1 cellular context compared by ENCODE assay signal in the genomic region with DNA sequence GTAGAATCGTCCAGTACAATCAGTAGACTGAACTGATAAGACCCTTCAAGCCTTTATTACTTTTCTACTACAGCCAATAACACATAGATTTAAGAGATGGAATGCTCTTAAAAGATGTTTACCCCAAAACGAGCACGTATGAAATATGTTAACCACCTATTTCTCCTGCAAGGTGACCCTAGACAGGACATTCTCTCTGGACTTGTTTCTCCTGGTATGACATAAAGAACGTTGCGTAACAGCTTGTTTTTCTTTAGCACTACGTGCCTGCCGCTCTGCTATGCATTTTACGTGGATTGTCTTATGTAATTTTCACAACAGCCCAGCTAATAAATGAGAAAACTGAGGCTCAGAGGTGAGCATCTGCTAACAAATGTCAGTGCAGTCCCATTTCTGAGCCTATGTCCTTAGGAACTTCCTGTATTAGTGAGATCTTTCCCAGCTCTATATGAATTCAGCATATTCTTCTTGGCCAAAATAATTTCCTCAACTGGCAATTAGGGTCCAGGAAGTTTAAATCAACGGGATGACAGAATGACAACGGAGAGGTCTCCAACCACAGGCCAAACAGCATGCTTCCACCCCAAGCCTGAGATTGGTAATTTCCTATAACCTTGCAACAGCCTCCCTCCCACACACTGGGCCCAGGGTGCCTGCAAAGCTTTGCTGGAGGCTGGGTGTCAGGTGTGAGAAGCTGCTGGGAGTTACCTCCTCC.
TF ChIP-seq lines count a peak whose summit lies in the region.

No MANE protein-coding gene starts in this region.

TF ChIP-seq in HepG2, 621 proteins besides CTCF, POLR2A, EP300 and RAD21 (continued from another document and continues in another):
- TF ChIP-seq SP140L (CRISPR knock-in tag; IDR thresholded peaks at IDR 0.05; ENCODE audit: borderline replicate concordance) = no peak
- no peak for TF ChIP-seq ZNF501 (CRISPR knock-in tag; IDR thresholded peaks at IDR 0.05)
- TF ChIP-seq ZSCAN20 (CRISPR knock-in tag; IDR thresholded peaks at IDR 0.05; ENCODE audit: borderline replicate concordance) = no peak
- TF ChIP-seq FOXJ3 (CRISPR knock-in tag; IDR thresholded peaks at IDR 0.05; ENCODE audit: borderline replicate concordance) = peak; percentile 57; the same call in 1 of the 2 replicates
- 0 out of 2 replicates have a peak, but pooled peaks have one; percentile 17 for TF ChIP-seq MEIS2 (CRISPR knock-in tag; IDR thresholded peaks at IDR 0.05)
- TF ChIP-seq, protein P1, sequence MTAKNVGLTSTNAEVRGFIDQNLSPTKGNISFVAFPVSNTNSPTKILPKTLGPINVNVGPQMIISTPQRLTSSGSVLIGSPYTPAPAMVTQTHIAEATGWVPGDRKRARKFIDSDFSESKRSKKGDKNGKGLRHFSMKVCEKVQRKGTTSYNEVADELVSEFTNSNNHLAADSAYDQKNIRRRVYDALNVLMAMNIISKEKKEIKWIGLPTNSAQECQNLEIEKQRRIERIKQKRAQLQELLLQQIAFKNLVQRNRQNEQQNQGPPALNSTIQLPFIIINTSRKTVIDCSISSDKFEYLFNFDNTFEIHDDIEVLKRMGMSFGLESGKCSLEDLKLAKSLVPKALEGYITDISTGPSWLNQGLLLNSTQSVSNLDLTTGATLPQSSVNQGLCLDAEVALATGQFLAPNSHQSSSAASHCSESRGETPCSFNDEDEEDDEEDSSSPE (CRISPR knock-in tag; IDR thresholded peaks at IDR 0.05) = no peak; the same call in 1 of the 2 replicates
- TF ChIP-seq ZNF180 (CRISPR knock-in tag; IDR thresholded peaks at IDR 0.05; ENCODE audit: borderline replicate concordance, low read depth) = no peak
- peak; percentile 48 for TF ChIP-seq HNF4A (CRISPR knock-in tag; IDR thresholded peaks at IDR 0.05)
- no peak for TF ChIP-seq MAFK (conservative IDR thresholded peaks at IDR 0.05 in 1 of 2, IDR thresholded peaks at IDR 0.05 in 1 of 2; ENCODE audit: low read length in 2 of 2)
- no peak for TF ChIP-seq ZNF563 (CRISPR knock-in tag; IDR thresholded peaks at IDR 0.05)
- no peak for TF ChIP-seq ELK4 (CRISPR knock-in tag; IDR thresholded peaks at IDR 0.05; ENCODE audit: borderline replicate concordance)
- no peak; the same call in 1 of the 2 replicates for TF ChIP-seq ZNF749 (CRISPR knock-in tag; IDR thresholded peaks at IDR 0.05; ENCODE audit: borderline replicate concordance)
- 0 out of 2 replicates have a peak, but pooled peaks have one; percentile 58 for TF ChIP-seq ZNF224 (CRISPR knock-in tag; IDR thresholded peaks at IDR 0.05)
- peak; percentile 32; the same call in 1 of the 2 replicates for TF ChIP-seq FOXK2 (IDR thresholded peaks at IDR 0.05)
- TF ChIP-seq, protein P2, sequence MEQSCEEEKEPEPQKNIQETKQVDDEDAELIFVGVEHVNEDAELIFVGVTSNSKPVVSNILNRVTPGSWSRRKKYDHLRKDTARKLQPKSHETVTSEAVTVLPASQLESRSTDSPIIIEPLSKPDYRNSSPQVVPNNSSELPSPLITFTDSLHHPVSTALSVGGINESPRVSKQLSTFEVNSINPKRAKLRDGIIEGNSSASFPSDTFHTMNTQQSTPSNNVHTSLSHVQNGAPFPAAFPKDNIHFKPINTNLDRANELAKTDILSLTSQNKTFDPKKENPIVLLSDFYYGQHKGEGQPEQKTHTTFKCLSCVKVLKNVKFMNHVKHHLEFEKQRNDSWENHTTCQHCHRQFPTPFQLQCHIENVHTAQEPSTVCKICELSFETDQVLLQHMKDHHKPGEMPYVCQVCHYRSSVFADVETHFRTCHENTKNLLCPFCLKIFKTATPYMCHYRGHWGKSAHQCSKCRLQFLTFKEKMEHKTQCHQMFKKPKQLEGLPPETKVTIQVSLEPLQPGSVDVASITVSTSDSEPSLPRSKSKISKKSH (CRISPR knock-in tag; IDR thresholded peaks at IDR 0.05; ENCODE audit: borderline replicate concordance) = no peak
- TF ChIP-seq ZNF713 (CRISPR knock-in tag; IDR thresholded peaks at IDR 0.05) = 0 out of 2 replicates have a peak, but pooled peaks have one; percentile 83
- peak; percentile 93 for TF ChIP-seq RARA (CRISPR knock-in tag; IDR thresholded peaks at IDR 0.05)
- TF ChIP-seq ZNF709 (CRISPR knock-in tag; IDR thresholded peaks at IDR 0.05) = peak; percentile 6; the same call in 1 of the 2 replicates
- TF ChIP-seq ZNF382 (CRISPR knock-in tag; IDR thresholded peaks at IDR 0.05; ENCODE audit: borderline replicate concordance) = no peak
- no peak for TF ChIP-seq PBX2 (CRISPR knock-in tag; IDR thresholded peaks at IDR 0.05)
- TF ChIP-seq ARHGAP35 (CRISPR knock-in tag; IDR thresholded peaks at IDR 0.05; ENCODE audit: borderline replicate concordance) = peak; percentile 65; the same call in 1 of the 2 replicates
- no peak for TF ChIP-seq AFF4 (CRISPR knock-in tag; IDR thresholded peaks at IDR 0.05)
- TF ChIP-seq GMEB2 (CRISPR knock-in tag; IDR thresholded peaks at IDR 0.05; ENCODE audit: low read depth) = no peak
- TF ChIP-seq ZNF510 (CRISPR knock-in tag; IDR thresholded peaks at IDR 0.05; ENCODE audit: low read depth) = no peak; the same call in 1 of the 2 replicates
- TF ChIP-seq, protein P3, sequence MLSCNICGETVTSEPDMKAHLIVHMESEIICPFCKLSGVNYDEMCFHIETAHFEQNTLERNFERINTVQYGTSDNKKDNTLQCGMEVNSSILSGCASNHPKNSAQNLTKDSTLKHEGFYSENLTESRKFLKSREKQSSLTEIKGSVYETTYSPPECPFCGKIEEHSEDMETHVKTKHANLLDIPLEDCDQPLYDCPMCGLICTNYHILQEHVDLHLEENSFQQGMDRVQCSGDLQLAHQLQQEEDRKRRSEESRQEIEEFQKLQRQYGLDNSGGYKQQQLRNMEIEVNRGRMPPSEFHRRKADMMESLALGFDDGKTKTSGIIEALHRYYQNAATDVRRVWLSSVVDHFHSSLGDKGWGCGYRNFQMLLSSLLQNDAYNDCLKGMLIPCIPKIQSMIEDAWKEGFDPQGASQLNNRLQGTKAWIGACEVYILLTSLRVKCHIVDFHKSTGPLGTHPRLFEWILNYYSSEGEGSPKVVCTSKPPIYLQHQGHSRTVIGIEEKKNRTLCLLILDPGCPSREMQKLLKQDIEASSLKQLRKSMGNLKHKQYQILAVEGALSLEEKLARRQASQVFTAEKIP (CRISPR knock-in tag; IDR thresholded peaks at IDR 0.05; ENCODE audit: borderline replicate concordance) = no peak
- peak; percentile 64; the same call in 1 of the 2 replicates for TF ChIP-seq JUND (CRISPR knock-in tag; IDR thresholded peaks at IDR 0.05)
- peak; percentile 52; the same call in 1 of the 2 replicates for TF ChIP-seq JUN (CRISPR knock-in tag; IDR thresholded peaks at IDR 0.05)
- no peak for TF ChIP-seq ZNF121 (CRISPR knock-in tag; IDR thresholded peaks at IDR 0.05)
- no peak for TF ChIP-seq TRIM24 (CRISPR knock-in tag; IDR thresholded peaks at IDR 0.05)
- no peak for TF ChIP-seq NCOA1 (CRISPR knock-in tag; IDR thresholded peaks at IDR 0.05)
- TF ChIP-seq ZNF577 (CRISPR knock-in tag; IDR thresholded peaks at IDR 0.05; ENCODE audit: borderline replicate concordance, low read depth) = no peak
- TF ChIP-seq HNF4G (IDR thresholded peaks at IDR 0.05; ENCODE audit: borderline replicate concordance, low read depth, low read length) = no peak
- 0 out of 2 replicates have a peak, but pooled peaks have one; percentile 26 for TF ChIP-seq HNF4G (CRISPR knock-in tag; IDR thresholded peaks at IDR 0.05; ENCODE audit: borderline replicate concordance, low read depth)
- TF ChIP-seq, protein P4, sequence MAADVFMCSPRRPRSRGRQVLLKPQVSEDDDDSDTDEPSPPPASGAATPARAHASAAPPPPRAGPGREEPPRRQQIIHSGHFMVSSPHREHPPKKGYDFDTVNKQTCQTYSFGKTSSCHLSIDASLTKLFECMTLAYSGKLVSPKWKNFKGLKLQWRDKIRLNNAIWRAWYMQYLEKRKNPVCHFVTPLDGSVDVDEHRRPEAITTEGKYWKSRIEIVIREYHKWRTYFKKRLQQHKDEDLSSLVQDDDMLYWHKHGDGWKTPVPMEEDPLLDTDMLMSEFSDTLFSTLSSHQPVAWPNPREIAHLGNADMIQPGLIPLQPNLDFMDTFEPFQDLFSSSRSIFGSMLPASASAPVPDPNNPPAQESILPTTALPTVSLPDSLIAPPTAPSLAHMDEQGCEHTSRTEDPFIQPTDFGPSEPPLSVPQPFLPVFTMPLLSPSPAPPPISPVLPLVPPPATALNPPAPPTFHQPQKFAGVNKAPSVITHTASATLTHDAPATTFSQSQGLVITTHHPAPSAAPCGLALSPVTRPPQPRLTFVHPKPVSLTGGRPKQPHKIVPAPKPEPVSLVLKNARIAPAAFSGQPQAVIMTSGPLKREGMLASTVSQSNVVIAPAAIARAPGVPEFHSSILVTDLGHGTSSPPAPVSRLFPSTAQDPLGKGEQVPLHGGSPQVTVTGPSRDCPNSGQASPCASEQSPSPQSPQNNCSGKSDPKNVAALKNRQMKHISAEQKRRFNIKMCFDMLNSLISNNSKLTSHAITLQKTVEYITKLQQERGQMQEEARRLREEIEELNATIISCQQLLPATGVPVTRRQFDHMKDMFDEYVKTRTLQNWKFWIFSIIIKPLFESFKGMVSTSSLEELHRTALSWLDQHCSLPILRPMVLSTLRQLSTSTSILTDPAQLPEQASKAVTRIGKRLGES (CRISPR knock-in tag; IDR thresholded peaks at IDR 0.05; ENCODE audit: borderline replicate concordance) = no peak
- no peak for TF ChIP-seq ZNF530 (CRISPR knock-in tag; IDR thresholded peaks at IDR 0.05; ENCODE audit: low read depth)
- TF ChIP-seq ISL2 (CRISPR knock-in tag; IDR thresholded peaks at IDR 0.05) = no peak
- no peak for TF ChIP-seq MZF1 (CRISPR knock-in tag; IDR thresholded peaks at IDR 0.05; ENCODE audit: borderline replicate concordance)
- TF ChIP-seq FOXC1 (CRISPR knock-in tag; IDR thresholded peaks at IDR 0.05; ENCODE audit: borderline replicate concordance) = peak; percentile 78; the same call in 1 of the 2 replicates
- no peak for TF ChIP-seq NFE2 (CRISPR knock-in tag; IDR thresholded peaks at IDR 0.05)
- TF ChIP-seq HMG20B (CRISPR knock-in tag; conservative IDR thresholded peaks at IDR 0.05) = peak; percentile 61; the same call in 1 of the 2 replicates
- TF ChIP-seq NBN (conservative IDR thresholded peaks at IDR 0.05) = no peak
- TF ChIP-seq ZNF329 (CRISPR knock-in tag; IDR thresholded peaks at IDR 0.05; ENCODE audit: low read depth) = no peak
- no peak; the same call in 1 of the 2 replicates for TF ChIP-seq DMAP1 (CRISPR knock-in tag; IDR thresholded peaks at IDR 0.05)
- TF ChIP-seq, protein P5, sequence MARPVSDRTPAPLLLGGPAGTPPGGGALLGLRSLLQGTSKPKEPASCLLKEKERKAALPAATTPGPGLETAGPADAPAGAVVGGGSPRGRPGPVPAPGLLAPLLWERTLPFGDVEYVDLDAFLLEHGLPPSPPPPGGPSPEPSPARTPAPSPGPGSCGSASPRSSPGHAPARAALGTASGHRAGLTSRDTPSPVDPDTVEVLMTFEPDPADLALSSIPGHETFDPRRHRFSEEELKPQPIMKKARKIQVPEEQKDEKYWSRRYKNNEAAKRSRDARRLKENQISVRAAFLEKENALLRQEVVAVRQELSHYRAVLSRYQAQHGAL (CRISPR knock-in tag; IDR thresholded peaks at IDR 0.05; ENCODE audit: not compliant biosample characterization) = no peak
